13 cellular contexts compared by ENCODE assay signal in genomic region chr14:67411375-67411774, GRCh38. TPM values are rescaled to one million over a fixed set of nuclear protein-coding genes. Genes with fewer than 3 reads are reported as not detected.
DNase-seq lines count a peak whose midpoint lies in the region; ATAC-seq, FAIRE-seq and TF ChIP-seq lines count a peak whose summit lies in the region.
"Had no signal": no experiment of that assay in that cellular context is flagged by ENCODE, and none has a peak within 500 bp of the region (broad histone marks: within the 10 kb centered on the region; RNA-seq: fewer than 3 reads in every experiment).

No MANE protein-coding gene starts in this region.

- TF ChIP-seq CTCF in cardiac muscle cell (IDR thresholded peaks at IDR 0.05; ENCODE audit: low read depth, low read length) (no peak), bronchial epithelial cell (IDR thresholded peaks at IDR 0.05; ENCODE audit: insufficient read depth, low read length, severe bottlenecking) (no peak), right lobe of liver (IDR thresholded peaks at IDR 0.05) (no peak), transverse colon (IDR thresholded peaks at IDR 0.05) (no peak)

- H3K4me3 ChIP-seq in cardiac muscle cell (peak overlapping the region; percentile 14), bronchial epithelial cell (ENCODE audit: low read depth, low read length) (peak overlapping the region; percentile 68), right lobe of liver (peak overlapping the region; percentile 35 to 60 (median 59)), transverse colon (peak overlapping the region in 3 of 4 donors; percentile 42 to 57 (median 51))
- H3K4me3 ChIP-seq: BLaER1 treated with 17β-estradiol and CSF1 and Interleukin-3, amounts not matched to agents 10 nM and 100 nM; GM12878; SK-N-MC had no signal

- no peaks in the 10 kb centered on the region for H3K4me1 ChIP-seq in cardiac muscle cell (ENCODE audit: low read depth)
- H3K4me1 ChIP-seq in right lobe of liver: peaks cover 0 to 8% (median 0%) of the 10 kb centered on the region in 4 donors
- H3K4me1 ChIP-seq in transverse colon: peaks cover 3 to 29% (median 11%) of the 10 kb centered on the region in 4 donors

- FAIRE-seq in bronchial epithelial cell (lab: Jason Lieb, UNC): no peak
- FAIRE-seq: GM12878 had no signal

- H3K27me3 ChIP-seq in cardiac muscle cell: peaks cover 11% of the 10 kb centered on the region
- H3K27me3 ChIP-seq in bronchial epithelial cell (ENCODE audit: control insufficient read depth, insufficient read depth, low read length): no peaks in the 10 kb centered on the region
- H3K27me3 ChIP-seq in right lobe of liver: no peaks in the 10 kb centered on the region
- H3K27me3 ChIP-seq in transverse colon: peaks cover 12% of the 10 kb centered on the region
- H3K27me3 ChIP-seq: BLaER1 treated with 17β-estradiol and CSF1 and Interleukin-3, amounts not matched to agents 10 nM and 100 nM had no signal

- whole genome bisulfite sequencing in right lobe of liver (ENCODE audit: insufficient coverage, low coverage, low lambda C conversion rate, missing lambda C conversion rate): 41% methylated on average over 4 of the region's 9 CpGs
- WGBS in transverse colon (ENCODE audit: low coverage in 1 of 2), 2 donors: 15 to 26% methylated on average over 5 to 9 of the region's 9 CpGs

- TF ChIP-seq EP300 in transverse colon (IDR thresholded peaks at IDR 0.05; ENCODE audit: low read depth): no peak

- no peak overlapping the region for H3K27ac ChIP-seq in cardiac muscle cell
- H3K27ac ChIP-seq in right lobe of liver: peak overlapping the region in 1 of 3 donors; percentile 58
- H3K27ac ChIP-seq in transverse colon: peak overlapping the region; percentile 79 to 84 (median 82)
- H3K27ac ChIP-seq: BLaER1 treated with 17β-estradiol and CSF1 and Interleukin-3, amounts not matched to agents 10 nM and 100 nM; SK-N-MC had no signal

- no peak for ATAC-seq in Right ventricle myocardium inferior
- peak in 3 of 4 donors; percentile 3 to 13 (median 5) for ATAC-seq in right lobe of liver
- ATAC-seq in HG02938 (IDR thresholded peaks at IDR 0.05; ENCODE audit: unreplicated experiment): no peak

- intact Hi-C loops in Right ventricle myocardium inferior (cut with DNase I): no loop called here
- intact Hi-C loops in right lobe of liver (cut with DNase I): no loop called here
- intact Hi-C loops in transverse colon (cut with DNase I; ENCODE audit: low total_unique reads): no loop called here

- no peaks in the 10 kb centered on the region for H3K36me3 ChIP-seq in cardiac muscle cell
- no peaks in the 10 kb centered on the region for H3K36me3 ChIP-seq in bronchial epithelial cell (ENCODE audit: control insufficient read depth, insufficient read depth, low read length)
- no peaks in the 10 kb centered on the region for H3K36me3 ChIP-seq in right lobe of liver
- H3K36me3 ChIP-seq in transverse colon: no peaks in the 10 kb centered on the region
- H3K36me3 ChIP-seq: BLaER1 treated with 17β-estradiol and CSF1 and Interleukin-3, amounts not matched to agents 10 nM and 100 nM had no signal

- DNase-seq in cardiac muscle cell (ENCODE audit: low read depth in 1 of 2, low spot score in 1 of 2) (peak in 1 of 2 donors; percentile 46), Right ventricle myocardium inferior (ENCODE audit: missing footprints) (no peak), bronchial epithelial cell (ENCODE audit: low read depth) (no peak), right lobe of liver (no peak), transverse colon (no peak), superior temporal gyrus (ENCODE audit: extremely low spot score) (no peak)
- DNase-seq in activated naive CD4-positive, alpha-beta T cell (lab: John Stamatoyannopoulos, UW): no peak
- DNase-seq: mesendoderm had no signal

- TF ChIP-seq POLR2A in right lobe of liver (IDR thresholded peaks at IDR 0.05) (no peak), transverse colon (IDR thresholded peaks at IDR 0.05) (no peak)

- H3K9me3 ChIP-seq in cardiac muscle cell (ENCODE audit: low read depth) (no peaks in the 10 kb centered on the region), right lobe of liver (no peaks in the 10 kb centered on the region), transverse colon (no peaks in the 10 kb centered on the region)

- in situ Hi-C loops in transverse colon (cut with MboI; ENCODE audit: low pct_ligation_motif_present in 1 of 4, low pct_unique_long_range_greater_than_20kb in 1 of 4, low sequenced_read_pairs in 3 of 4): no loop called here

RNA-seq across cellular contexts. Expression of gene PLEK2, which starts 0.6 kb away (rescaled TPM):
- 0.67 and 1.8 TPM in 2 replicates for total RNA-seq in cardiac muscle cell
- 0.59 and 0.92 TPM in 2 replicates for polyA plus RNA-seq in cardiac muscle cell
- total RNA-seq in Right ventricle myocardium inferior: not detected
- 20.4 and 111 TPM in 2 replicates for total RNA-seq in bronchial epithelial cell
- total RNA-seq in right lobe of liver: 10 to 100 TPM in 4 of 6 experiments, 1 to 10 TPM in 2; 8.3 to 16.2 (median 12.1) TPM
- 10 to 100 TPM in 3 of 4 donors, 1 to 10 TPM in 1; 5.2 to 61.1 (median 28.9) TPM for total RNA-seq in transverse colon
- total RNA-seq: GM12878, H4 had no signal

RNA-seq across cellular contexts. Expression of gene EIF2S1, which starts 51.2 kb away (rescaled TPM):
- total RNA-seq in cardiac muscle cell (42.7 and 88.2 TPM in 2 replicates), Right ventricle myocardium inferior (101 TPM), bronchial epithelial cell (356 and 395 TPM in 2 replicates), right lobe of liver (10 to 100 TPM; 32.8 to 57.8 (median 50.4) TPM), transverse colon (10 to 100 TPM in 2 of 4 donors, 1 to 10 TPM in 2; 7.1 to 51.7 (median 21.7) TPM)
- polyA plus RNA-seq in cardiac muscle cell: 123 and 135 TPM in 2 replicates

RNA-seq across cellular contexts. Expression of gene ATP6V1D, which starts 51.8 kb away (rescaled TPM):
- 69.0 and 107 TPM in 2 replicates for total RNA-seq in cardiac muscle cell
- 167 and 204 TPM in 2 replicates for polyA plus RNA-seq in cardiac muscle cell
- 156 TPM for total RNA-seq in Right ventricle myocardium inferior
- total RNA-seq in bronchial epithelial cell: 126 and 155 TPM in 2 replicates
- total RNA-seq in right lobe of liver: 10 to 100 TPM; 20.4 to 37.4 (median 27.9) TPM
- total RNA-seq in transverse colon: 100 to 1,000 TPM in 1 of 4 donors, 10 to 100 TPM in 3; 65.5 to 104 (median 94.7) TPM

Comparison
In these comparisons a context has a peak if more than half of its experiments do, and no peak if none do; other contexts are left out.
1. H3K4me3 ChIP-seq: peak in every context shown above with its lines; median percentile 68 in bronchial epithelial cell; 59 in right lobe of liver; 51 in transverse colon; 14 in cardiac muscle cell.
2. ATAC-seq: peak in right lobe of liver (3 of 4); none in Right ventricle myocardium inferior (single experiment) and HG02938 (single experiment).